In the genomic region with DNA sequence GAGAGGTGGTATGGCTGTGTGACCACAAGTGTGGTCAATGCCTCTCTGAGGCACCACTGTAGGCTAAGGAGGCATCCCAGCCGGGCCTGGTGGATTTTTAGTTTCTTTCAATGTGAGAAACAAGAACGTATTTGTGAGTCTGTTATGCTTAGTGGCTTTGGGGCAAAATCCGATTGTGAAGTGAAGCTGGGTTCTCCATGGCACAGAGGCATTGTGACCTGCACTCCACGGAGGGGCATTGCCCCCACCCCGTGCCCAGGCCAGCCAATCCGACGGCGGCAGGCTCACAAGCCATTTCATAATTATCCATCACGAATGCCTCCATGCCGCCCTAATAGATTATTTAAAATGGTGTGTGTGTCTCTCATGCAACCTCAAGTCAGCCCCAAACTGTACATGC, we compare ENCODE assay signal across 18 cellular contexts.
DNase-seq lines count a peak whose midpoint lies in the region; ATAC-seq and TF ChIP-seq lines count a peak whose summit lies in the region.
"Had no signal": no experiment of that assay in that cellular context is flagged by ENCODE, and none has a peak within 500 bp of the region (broad histone marks: within the 10 kb centered on the region; RNA-seq: fewer than 3 reads in every experiment).

No MANE protein-coding gene starts in this region.

- H3K4me3 ChIP-seq in coronary artery (no peak overlapping the region), endodermal cell (ENCODE audit: low read length) (no peak overlapping the region), mesendoderm (ENCODE audit: low read length) (no peak overlapping the region)
- H3K4me3 ChIP-seq: GM23338 had no signal

- H4K5ac ChIP-seq in mesendoderm (ENCODE audit: low read length): no peak overlapping the region

- H3K4me1 ChIP-seq in endodermal cell (ENCODE audit: control insufficient read depth, insufficient read depth, low read length) (no peaks in the 10 kb centered on the region), mesendoderm (ENCODE audit: control insufficient read depth, low read depth, low read length) (no peaks in the 10 kb centered on the region)

- no peaks in the 10 kb centered on the region for H3K79me2 ChIP-seq in mesendoderm (ENCODE audit: control insufficient read depth, insufficient read depth, low read length)

- H3K9me3 Mint-ChIP-seq in endodermal cell: no peaks in the 10 kb centered on the region
- H3K9me3 Mint-ChIP-seq: GM23338, H9 had no signal

- H3K18ac ChIP-seq in mesendoderm (ENCODE audit: low read length): no peak overlapping the region

- peak; percentile 21 for DNase-seq in coronary artery (ENCODE audit: low spot score)
- DNase-seq in endodermal cell: peak; percentile 24
- DNase-seq in mesendoderm: no peak
- peak; percentile 20 for DNase-seq in retina
- DNase-seq in SW480 (ENCODE audit: low spot score): no peak
- DNase-seq: C1 segment of cervical spinal cord; Calu3; CD4-positive, alpha-beta memory T cell; COR-L47; DMS53; DMS79 treated with DMSO at 0.1 percent for 48 hours; GF-D8; H9 had no signal

- H3K4me1 Mint-ChIP-seq in endodermal cell: peaks cover 4% of the 10 kb centered on the region
- H3K4me1 Mint-ChIP-seq: CD4-positive, alpha-beta memory T cell had no signal

- H3K27ac Mint-ChIP-seq in endodermal cell: no peak overlapping the region
- H3K27ac Mint-ChIP-seq: CD4-positive, alpha-beta memory T cell; GM23338; H9 had no signal

- H3K56ac ChIP-seq in mesendoderm (ENCODE audit: low read length): no peak overlapping the region

- no peak overlapping the region for H3K4me2 ChIP-seq in mesendoderm (ENCODE audit: low read length)
- H3K4me2 ChIP-seq: GM23338 had no signal

- H3K36me3 ChIP-seq in endodermal cell (ENCODE audit: control insufficient read depth, insufficient read depth, low read length): no peaks in the 10 kb centered on the region
- no peaks in the 10 kb centered on the region for H3K36me3 ChIP-seq in mesendoderm (ENCODE audit: control insufficient read depth, insufficient read depth, low read length)

- no peak overlapping the region for H2BK15ac ChIP-seq in mesendoderm (replicated peaks; ENCODE audit: low read depth)

- H3K27ac ChIP-seq in coronary artery (no peak overlapping the region), endodermal cell (ENCODE audit: low read depth, low read length) (no peak overlapping the region), mesendoderm (ENCODE audit: low read depth, low read length) (peak overlapping the region; percentile 17)

- no peak overlapping the region for H3K4me3 Mint-ChIP-seq in endodermal cell
- H3K4me3 Mint-ChIP-seq: CD4-positive, alpha-beta memory T cell; GM23338; H9 had no signal

- WGBS in endodermal cell (ENCODE audit: insufficient coverage in 1 of 2, insufficient read length in 1 of 2), 2 experiments: 90 to 98% methylated on average over 6 to 10 of the region's 10 CpGs
- WGBS in mesendoderm (ENCODE audit: extremely low coverage, insufficient coverage, low lambda C conversion rate): no CpG with 5 or more reads among the region's 10 CpGs

- no peak overlapping the region for H2BK5ac ChIP-seq in mesendoderm (ENCODE audit: low read length)

- H3K9ac ChIP-seq in endodermal cell (ENCODE audit: extremely low read depth, low read length, poor library complexity, severe bottlenecking): no peak overlapping the region
- H3K9ac ChIP-seq in mesendoderm (ENCODE audit: low read length): no peak overlapping the region

- no peaks in the 10 kb centered on the region for H3K27me3 Mint-ChIP-seq in endodermal cell (ENCODE audit: insufficient read depth)
- H3K27me3 Mint-ChIP-seq: CD4-positive, alpha-beta memory T cell had no signal

- no peaks in the 10 kb centered on the region for H3K36me3 Mint-ChIP-seq in endodermal cell (ENCODE audit: low read depth)
- H3K36me3 Mint-ChIP-seq: CD4-positive, alpha-beta memory T cell had no signal

- H3K27me3 ChIP-seq in endodermal cell (ENCODE audit: control insufficient read depth, insufficient read depth, low read length, poor library complexity, severe bottlenecking): no peaks in the 10 kb centered on the region
- no peaks in the 10 kb centered on the region for H3K27me3 ChIP-seq in mesendoderm (ENCODE audit: insufficient read depth, low read length, poor library complexity)

- TF ChIP-seq CTCF in coronary artery (IDR thresholded peaks at IDR 0.05): no peak
- no peak for TF ChIP-seq CTCF in endodermal cell (conservative IDR thresholded peaks at IDR 0.05)

- no peaks in the 10 kb centered on the region for H3K79me1 ChIP-seq in mesendoderm (ENCODE audit: low read length)

- no peak overlapping the region for H3K23ac ChIP-seq in mesendoderm (ENCODE audit: low read length)

- H3K4ac ChIP-seq in mesendoderm (ENCODE audit: low read depth, low read length): no peak overlapping the region

- no peak for ATAC-seq in GM19452 (IDR thresholded peaks at IDR 0.05; ENCODE audit: unreplicated experiment)
- ATAC-seq in GM18909 (IDR thresholded peaks at IDR 0.05; ENCODE audit: poor library complexity, unreplicated experiment): no peak
- no peak for ATAC-seq in HG03342 (IDR thresholded peaks at IDR 0.05; ENCODE audit: unreplicated experiment)
- ATAC-seq: GM23338, HCT116 had no signal

- no peak overlapping the region for H2BK120ac ChIP-seq in mesendoderm (ENCODE audit: low read depth, low read length)

- H4K8ac ChIP-seq in mesendoderm (ENCODE audit: low read depth, low read length): no peak overlapping the region

- H3K9me3 ChIP-seq in endodermal cell (ENCODE audit: control insufficient read depth, low read length): no peaks in the 10 kb centered on the region

- no peak overlapping the region for H2AK5ac ChIP-seq in mesendoderm (ENCODE audit: low read length)

Comparison
In these comparisons a context has a peak if more than half of its experiments do, and no peak if none do; other contexts are left out.
1. DNase-seq: peak in coronary artery (single experiment), endodermal cell (single experiment) and retina (single experiment); none in mesendoderm (single experiment) and SW480 (single experiment).